Comparison of ENCODE assay signal across 23 cellular contexts in the genomic region with DNA sequence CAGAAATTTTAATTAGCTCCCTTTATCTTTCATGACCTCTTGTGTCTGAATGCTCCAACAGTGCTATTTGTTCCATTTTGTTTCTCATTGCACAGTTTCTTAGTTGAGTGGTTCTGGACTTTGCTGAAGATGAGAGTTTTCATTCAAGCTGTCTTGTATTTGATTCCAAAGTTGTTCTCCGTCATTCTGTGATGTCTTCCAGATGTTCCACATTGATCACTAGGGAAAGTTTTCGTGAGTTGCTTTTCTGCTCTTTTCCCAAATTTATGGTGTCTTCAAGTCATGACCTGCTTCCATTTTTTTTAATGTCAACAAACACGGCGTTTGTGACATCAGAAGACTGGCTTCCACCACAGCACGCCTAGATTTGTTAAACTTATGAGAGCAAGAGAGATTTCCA.
DNase-seq lines count a peak whose midpoint lies in the region; ATAC-seq, FAIRE-seq and TF ChIP-seq lines count a peak whose summit lies in the region.
"Had no signal": no experiment of that assay in that cellular context is flagged by ENCODE, and none has a peak within 500 bp of the region (broad histone marks: within the 10 kb centered on the region; RNA-seq: fewer than 3 reads in every experiment).

No MANE protein-coding gene starts in this region.

- H3K27me3 ChIP-seq in left ventricle myocardium inferior (ENCODE audit: low read depth) (no peaks in the 10 kb centered on the region), heart left ventricle (no peaks in the 10 kb centered on the region)
- H3K27me3 ChIP-seq: BE2C had no signal

- H3K4me3 ChIP-seq in left ventricle myocardium inferior (no peak overlapping the region), heart left ventricle (no peak overlapping the region)
- H3K4me3 ChIP-seq: A549, GM23338 had no signal

- no peaks in the 10 kb centered on the region for H3K4me1 ChIP-seq in left ventricle myocardium inferior
- peaks cover 0 to 2% (median 0%) of the 10 kb centered on the region in 12 donors for H3K4me1 ChIP-seq in heart left ventricle
- H3K4me1 ChIP-seq: A549 had no signal

- H3K36me3 ChIP-seq in left ventricle myocardium inferior (no peaks in the 10 kb centered on the region), heart left ventricle (no peaks in the 10 kb centered on the region)
- H3K36me3 ChIP-seq: BE2C had no signal

- no peak for DNase-seq in left ventricle myocardium inferior
- no peak for DNase-seq in heart left ventricle
- DNase-seq in GM19239 (ENCODE audit: insufficient read length, low spot score), result no peak
- DNase-seq in nephron progenitor cell, result no peak
- DNase-seq: 8988T; ACHN; AML-193; BE2C; C1 segment of cervical spinal cord; Calu3; CD4-positive, alpha-beta memory T cell; COR-L47; DMS53; DMS79 treated with DMSO at 0.1 percent for 48 hours; GF-D8; H9 had no signal

- intact Hi-C loops in left ventricle myocardium inferior (cut with micrococcal nuclease) (no loop called here), heart left ventricle (cut with DNase I) (no loop called here)

- peak; percentile 75 for FAIRE-seq in GM19239 (lab: Jason Lieb, UNC)
- FAIRE-seq: A549, GM12891, GM18507 had no signal

- H3K4me1 Mint-ChIP-seq in nephron progenitor cell, result no peaks in the 10 kb centered on the region
- H3K4me1 Mint-ChIP-seq: CD4-positive, alpha-beta memory T cell; GM23338; H9 had no signal

- peaks cover 11% of the 10 kb centered on the region for H3K9me3 Mint-ChIP-seq in nephron progenitor cell

- TF ChIP-seq CTCF in left ventricle myocardium inferior (IDR thresholded peaks at IDR 0.05; ENCODE audit: borderline replicate concordance) (no peak), heart left ventricle (IDR thresholded peaks at IDR 0.05) (no peak), nephron progenitor cell (IDR thresholded peaks at IDR 0.05) (no peak)

- no peaks in the 10 kb centered on the region for H3K36me3 Mint-ChIP-seq in nephron progenitor cell (ENCODE audit: low read depth)
- H3K36me3 Mint-ChIP-seq: CD4-positive, alpha-beta memory T cell had no signal

- H3K27me3 Mint-ChIP-seq in nephron progenitor cell (ENCODE audit: low read depth, poor library complexity), result no peaks in the 10 kb centered on the region
- H3K27me3 Mint-ChIP-seq: CD4-positive, alpha-beta memory T cell had no signal

- 64 to 75% (median 72%) methylated on average over 5 of the region's 5 CpGs for WGBS in heart left ventricle, 4 donors

- H3K9me3 ChIP-seq in left ventricle myocardium inferior (replicated peaks) (no peaks in the 10 kb centered on the region), heart left ventricle (no peaks in the 10 kb centered on the region)
- H3K9me3 ChIP-seq: A549, BE2C had no signal

- H3K27ac Mint-ChIP-seq in nephron progenitor cell, result peak overlapping the region; percentile 61
- H3K27ac Mint-ChIP-seq: CD4-positive, alpha-beta memory T cell; GM23338; H9 had no signal

- H3K27ac ChIP-seq in left ventricle myocardium inferior (replicated peaks) (peak overlapping the region; percentile 27), heart left ventricle (peak overlapping the region in 1 of 12 donors; percentile 4)
- H3K27ac ChIP-seq: A549 had no signal

- no peak overlapping the region for H3K4me3 Mint-ChIP-seq in nephron progenitor cell
- H3K4me3 Mint-ChIP-seq: CD4-positive, alpha-beta memory T cell; GM23338; H9 had no signal

- ATAC-seq in heart left ventricle (no peak), GM21529 (IDR thresholded peaks at IDR 0.05; ENCODE audit: unreplicated experiment) (no peak), GM19351 (IDR thresholded peaks at IDR 0.05; ENCODE audit: unreplicated experiment) (no peak)
- ATAC-seq: A549, GM23338, HCT116 had no signal

- TF ChIP-seq POLR2A in heart left ventricle (IDR thresholded peaks at IDR 0.05), result no peak
